In genomic region chr15:77543159-77543882, GRCh38 we compare ENCODE assay signal across 8 cellular contexts.
DNase-seq lines count a peak whose midpoint lies in the region; ATAC-seq lines count a peak whose summit lies in the region.

No MANE protein-coding gene starts in this region.

- WGBS in mesenchymal stem cell, result 20% methylated on average over 32 of the region's 32 CpGs

- peaks cover 0 to 21% of the 10 kb centered on the region in 2 experiments for H3K27me3 ChIP-seq in mesenchymal stem cell (ENCODE audit: control insufficient read depth in 1 of 2, insufficient read depth in 1 of 2, low read length in 2 of 2)

- peak overlapping the region; percentile 73 for H2BK15ac ChIP-seq in mesenchymal stem cell (ENCODE audit: low read depth, poor library complexity, severe bottlenecking)

- peak overlapping the region; percentile 85 for H3K9ac ChIP-seq in mesenchymal stem cell (ENCODE audit: low read length)

- no peaks in the 10 kb centered on the region for H3K27me3 Mint-ChIP-seq in activated CD8-positive, alpha-beta T cell treated with anti-CD3 and anti-CD28 coated beads, Interleukin-2, amount 10 ng/mL, durations not matched to agents 7 days and 5 days (ENCODE audit: low read depth)

- no peaks in the 10 kb centered on the region for H3K79me1 ChIP-seq in mesenchymal stem cell (replicated peaks; ENCODE audit: low read length, poor library complexity, severe bottlenecking)

- H2AFZ ChIP-seq in mesenchymal stem cell (ENCODE audit: low read depth, low read length), result peak overlapping the region; percentile 57

- H3K4me1 Mint-ChIP-seq in activated CD8-positive, alpha-beta T cell treated with anti-CD3 and anti-CD28 coated beads, Interleukin-2, amount 10 ng/mL, durations not matched to agents 7 days and 5 days (ENCODE audit: low read depth), result peaks cover 11% of the 10 kb centered on the region

- H3K9me3 ChIP-seq in mesenchymal stem cell (ENCODE audit: control insufficient read depth, low read length), result no peaks in the 10 kb centered on the region

- H3K27ac Mint-ChIP-seq in activated CD8-positive, alpha-beta T cell treated with anti-CD3 and anti-CD28 coated beads, Interleukin-2, amount 10 ng/mL, durations not matched to agents 7 days and 5 days, result peak overlapping the region; percentile 57

- peak overlapping the region; percentile 86 for H4K8ac ChIP-seq in mesenchymal stem cell (ENCODE audit: low read length)

- peak overlapping the region; percentile 77 for H3K4me3 Mint-ChIP-seq in activated CD8-positive, alpha-beta T cell treated with anti-CD3 and anti-CD28 coated beads, Interleukin-2, amount 10 ng/mL, durations not matched to agents 7 days and 5 days

- H3K4me2 ChIP-seq in mesenchymal stem cell (ENCODE audit: low read length, poor library complexity, severe bottlenecking), result peak overlapping the region; percentile 69

- peak overlapping the region in 1 of 2 experiments; percentile 37 for H3K14ac ChIP-seq in mesenchymal stem cell (ENCODE audit: low read length in 2 of 2)

- in situ Hi-C loops in ACHN (cut with HindIII; ENCODE audit: low pct_ligation_motif_present, low pct_unique_long_range_greater_than_20kb, low sequenced_read_pairs), result loop anchor here (25.0 kb wide), 1 partner anchor 431 kb away; no protein-coding TSS in a partner anchor

- ATAC-seq in GM18868 (IDR thresholded peaks at IDR 0.05; ENCODE audit: unreplicated experiment) (peak; percentile 77), HG03521 (IDR thresholded peaks at IDR 0.05; ENCODE audit: unreplicated experiment) (peak; percentile 61)
- peak; percentile 96 for ATAC-seq in activated CD8-positive, alpha-beta T cell treated with anti-CD3 and anti-CD28 coated beads, Interleukin-2, amount 10 ng/mL, durations not matched to agents 7 days and 5 days

- CTCF ChIA-PET in activated CD8-positive, alpha-beta T cell treated with anti-CD3 and anti-CD28 coated beads, Interleukin-2, amount 10 ng/mL, durations not matched to agents 7 days and 5 days (lab: Charles Lee), result interaction anchor here (0.5 to 8.1 kb wide), 88 partner anchors 8 to 1299 kb away, joined by 3 to 216 read pairs (median 5); partner anchors contain the start of genes HMG20A, RCN2 and SCAPER

- H3K36me3 Mint-ChIP-seq in activated CD8-positive, alpha-beta T cell treated with anti-CD3 and anti-CD28 coated beads, Interleukin-2, amount 10 ng/mL, durations not matched to agents 7 days and 5 days (ENCODE audit: low read depth), result no peaks in the 10 kb centered on the region

- H2BK5ac ChIP-seq in mesenchymal stem cell (ENCODE audit: low read depth, low read length, poor library complexity, severe bottlenecking), result no peak overlapping the region

- no peaks in the 10 kb centered on the region for H3K9me3 Mint-ChIP-seq in activated CD8-positive, alpha-beta T cell treated with anti-CD3 and anti-CD28 coated beads, Interleukin-2, amount 10 ng/mL, durations not matched to agents 7 days and 5 days (ENCODE audit: insufficient read depth)

- H3K23ac ChIP-seq in mesenchymal stem cell (ENCODE audit: low read length in 2 of 2), result no peak overlapping the region

- peak overlapping the region; percentile 30 to 65 for H3K4me3 ChIP-seq in mesenchymal stem cell (ENCODE audit: insufficient read depth in 1 of 2, low read depth in 1 of 2, low read length in 2 of 2)

- H3K4me1 ChIP-seq in mesenchymal stem cell (ENCODE audit: control insufficient read depth, insufficient read depth, low read depth, low read length), result peaks cover 15% of the 10 kb centered on the region

- H3K36me3 ChIP-seq in mesenchymal stem cell (ENCODE audit: control insufficient read depth in 1 of 2, insufficient read depth in 2 of 2, low read depth in 1 of 2, low read length in 2 of 2), result no peaks in the 10 kb centered on the region

- POLR2A ChIA-PET in activated CD8-positive, alpha-beta T cell treated with anti-CD3 and anti-CD28 coated beads, Interleukin-2, amount 10 ng/mL, durations not matched to agents 7 days and 5 days (lab: Charles Lee), result interaction anchor here (0.5 to 1.1 kb wide), 3 partner anchors 133 to 1232 kb away, joined by 3 to 4 read pairs (median 3); partner anchors contain the start of gene ETFA

- peak overlapping the region; percentile 87 for H2BK120ac ChIP-seq in mesenchymal stem cell (ENCODE audit: low read depth, low read length)

- DNase-seq in ACHN, result peak; percentile 79
- peak; percentile 62 for DNase-seq in NCI-H82 treated with DMSO at 0.1 percent for 48 hours (lab: John Stamatoyannopoulos, UW; ENCODE audit: unreplicated experiment)
- DNase-seq in activated CD8-positive, alpha-beta T cell treated with anti-CD3 and anti-CD28 coated beads, Interleukin-2, amount 10 ng/mL, durations not matched to agents 7 days and 5 days, result peak; percentile 82
- peak; percentile 60 for DNase-seq in effector CD4-positive, alpha-beta T cell
- peak; percentile 85 for DNase-seq in mesenchymal stem cell
- DNase-seq in stimulated activated CD4-positive, alpha-beta T cell treated with anti-CD3 and anti-CD28 coated beads, TNF-alpha, amount 100 ng/mL, for 48 hours (ENCODE audit: low read depth in 3 of 3), result peak; percentile 54 to 66 (median 55)

- H3K18ac ChIP-seq in mesenchymal stem cell (ENCODE audit: low read depth in 1 of 2, low read length in 2 of 2), result peak overlapping the region; percentile 46 to 77

- peak overlapping the region; percentile 53 to 68 for H3K4ac ChIP-seq in mesenchymal stem cell (ENCODE audit: low read depth in 1 of 2, low read length in 2 of 2)

- H3K27ac ChIP-seq in mesenchymal stem cell (ENCODE audit: low read length, poor library complexity, severe bottlenecking), result no peak overlapping the region

- H4K91ac ChIP-seq in mesenchymal stem cell (ENCODE audit: low read length), result peak overlapping the region; percentile 66

- peak overlapping the region; percentile 87 to 97 for H2BK12ac ChIP-seq in mesenchymal stem cell (ENCODE audit: low read length in 2 of 2)

- H2AK5ac ChIP-seq in mesenchymal stem cell (ENCODE audit: low read length, severe bottlenecking), result no peak overlapping the region
